In genomic region chr3:124016483-124016882, GRCh38 we compare ENCODE assay signal across 9 cellular contexts. TPM values are rescaled to one million over a fixed set of nuclear protein-coding genes. Genes with fewer than 3 reads are reported as not detected.
DNase-seq lines count a peak whose midpoint lies in the region; ATAC-seq, FAIRE-seq and TF ChIP-seq lines count a peak whose summit lies in the region.
"Not testable (repeated sequence)": the region's sequence is repeated elsewhere in the genome, so short reads cannot be mapped to it uniquely, and the experiment has no call there.
"Had no signal": no experiment of that assay in that cellular context is flagged by ENCODE, and none has a peak within 500 bp of the region (broad histone marks: within the 10 kb centered on the region; RNA-seq: fewer than 3 reads in every experiment).

No MANE protein-coding gene starts in this region.

- 10% methylated on average over 3 of the region's 4 CpGs; no CpG with 5 or more reads in 1 of the 2 donors for WGBS in gastroesophageal sphincter (ENCODE audit: low coverage in 1 of 2), 2 donors
- WGBS in right lobe of liver (ENCODE audit: insufficient coverage, low coverage, low lambda C conversion rate, missing lambda C conversion rate): 0% methylated on average over 3 of the region's 4 CpGs

- CTCF ChIA-PET in MCF 10A (lab: Yijun Ruan, JAX): interaction anchor here (0.6 to 2.1 kb wide), 5 partner anchors 22 to 617 kb away, joined by 3 to 6 read pairs (median 4); no protein-coding TSS in a partner anchor

- H3K9me3 ChIP-seq in gastroesophageal sphincter, right lobe of liver: not testable (repeated sequence)

- intact Hi-C loops in MCF 10A (cut with micrococcal nuclease): loop anchor here (1.0 to 10.0 kb wide), 4 partner anchors 63 to 538 kb away; no protein-coding TSS in a partner anchor
- intact Hi-C loops in right lobe of liver (cut with DNase I); sciatic nerve (cut with DNase I): not testable (repeated sequence)

- H3K27ac ChIP-seq in gastroesophageal sphincter, right lobe of liver: not testable (repeated sequence)

- H3K4me1 Mint-ChIP-seq in MCF 10A (ENCODE audit: insufficient read depth, unreplicated experiment): not testable (repeated sequence)

- not testable (repeated sequence) for TF ChIP-seq POLR2A in gastroesophageal sphincter (IDR thresholded peaks at IDR 0.05); right lobe of liver (IDR thresholded peaks at IDR 0.05)

- H3K27me3 Mint-ChIP-seq in MCF 10A (ENCODE audit: insufficient read depth, unreplicated experiment): peaks cover 100% of the 10 kb centered on the region

- FAIRE-seq in GM19239 (lab: Jason Lieb, UNC): peak; percentile 8

- H3K27me3 ChIP-seq in gastroesophageal sphincter, right lobe of liver: not testable (repeated sequence)

- TF ChIP-seq EP300 in gastroesophageal sphincter (IDR thresholded peaks at IDR 0.05): not testable (repeated sequence)

- not testable (repeated sequence) for H3K9me3 Mint-ChIP-seq in MCF 10A (ENCODE audit: unreplicated experiment)

- not testable (repeated sequence) for H3K4me3 Mint-ChIP-seq in MCF 10A (ENCODE audit: unreplicated experiment)

- BruUV-seq in MCF 10A (replicated peaks; lab: Mats Ljungman, UMichigan): not testable (repeated sequence)

- not testable (repeated sequence) for DNase-seq in AG09319 (ENCODE audit: extremely low read depth, low read depth); GM19239 (ENCODE audit: insufficient read length, low spot score); sciatic nerve (ENCODE audit: low spot score)
- DNase-seq in NCI-H1436 (lab: John Stamatoyannopoulos, UW): peak; percentile 43
- peak; percentile 44 for DNase-seq in RPMI7951 (ENCODE audit: low read depth)
- DNase-seq in MCF 10A (ENCODE audit: unreplicated experiment): peak; percentile 23
- peak in 2 of 3 donors; percentile 25 to 45 for DNase-seq in right lobe of liver

- POLR2A ChIA-PET in MCF 10A (lab: Yijun Ruan, JAX): not testable (repeated sequence)

- TF ChIP-seq CTCF in AG09319 (IDR thresholded peaks at IDR 0.05; ENCODE audit: low read depth, low read length) (peak; percentile 42), MCF 10A (IDR thresholded peaks at IDR 0.05; ENCODE audit: unreplicated experiment) (peak; percentile 37), gastroesophageal sphincter (IDR thresholded peaks at IDR 0.05) (peak; percentile 28 to 87 (median 64)), right lobe of liver (IDR thresholded peaks at IDR 0.05) (peak; percentile 49 to 66 (median 52))

- H3K36me3 ChIP-seq in gastroesophageal sphincter, right lobe of liver: not testable (repeated sequence)

- H3K4me1 ChIP-seq in gastroesophageal sphincter, right lobe of liver: not testable (repeated sequence)

- not testable (repeated sequence) for H3K27ac Mint-ChIP-seq in MCF 10A (ENCODE audit: low read depth, unreplicated experiment)

- H3K4me3 ChIP-seq in gastroesophageal sphincter, right lobe of liver: not testable (repeated sequence)

- ATAC-seq in gastroesophageal sphincter: peak; percentile 87
- ATAC-seq in right lobe of liver: peak; percentile 79 to 87 (median 84)
- ATAC-seq in sciatic nerve: peak; percentile 96

- not testable (repeated sequence) for H3K36me3 Mint-ChIP-seq in MCF 10A (ENCODE audit: insufficient read depth, unreplicated experiment)

RNA-seq across cellular contexts. Expression of gene KALRN, which starts 16.7 kb away (rescaled TPM):
- 0.88 and 1.4 TPM in 2 replicates for total RNA-seq in RPMI7951 (2014; rRNA removed; shearing (Covaris generic))
- total RNA-seq in MCF 10A (2022): 0.05 TPM in 1 of 2 replicates, not detected in the other
- 10 to 100 TPM; 31.2 to 65.2 (median 63.8) TPM for total RNA-seq in gastroesophageal sphincter
- total RNA-seq in right lobe of liver: 10 to 100 TPM; 15.4 to 27.4 (median 22.1) TPM
- 27.1 TPM for total RNA-seq in sciatic nerve

RNA-seq across cellular contexts. Expression of gene ROPN1, which starts 24.6 kb away (rescaled TPM):
- 1.3 TPM in 1 of 2 replicates, not detected in the other for total RNA-seq in RPMI7951 (2014; rRNA removed; shearing (Covaris generic))
- total RNA-seq in MCF 10A (2022): not detected in 2 replicates
- total RNA-seq in gastroesophageal sphincter: under 1 TPM in 1 of 4 donors, not detected in 3; 0.93 TPM
- total RNA-seq in right lobe of liver: not detected
- not detected for total RNA-seq in sciatic nerve
- total RNA-seq: CD4-positive, alpha-beta memory T cell had no signal

RNA-seq across cellular contexts. Expression of gene CCDC14, which starts 55.5 kb away (rescaled TPM):
- 49.3 and 58.5 TPM in 2 replicates for total RNA-seq in RPMI7951 (2014; rRNA removed; shearing (Covaris generic))
- 23.8 and 31.1 TPM in 2 replicates for total RNA-seq in MCF 10A (2022)
- total RNA-seq in gastroesophageal sphincter: 10 to 100 TPM; 15.0 to 40.5 (median 21.1) TPM
- total RNA-seq in right lobe of liver: 10 to 100 TPM; 10.4 to 15.6 (median 11.7) TPM
- total RNA-seq in sciatic nerve: 34.9 TPM
